ENCODE assay signal across 9 cellular contexts in the genomic region with DNA sequence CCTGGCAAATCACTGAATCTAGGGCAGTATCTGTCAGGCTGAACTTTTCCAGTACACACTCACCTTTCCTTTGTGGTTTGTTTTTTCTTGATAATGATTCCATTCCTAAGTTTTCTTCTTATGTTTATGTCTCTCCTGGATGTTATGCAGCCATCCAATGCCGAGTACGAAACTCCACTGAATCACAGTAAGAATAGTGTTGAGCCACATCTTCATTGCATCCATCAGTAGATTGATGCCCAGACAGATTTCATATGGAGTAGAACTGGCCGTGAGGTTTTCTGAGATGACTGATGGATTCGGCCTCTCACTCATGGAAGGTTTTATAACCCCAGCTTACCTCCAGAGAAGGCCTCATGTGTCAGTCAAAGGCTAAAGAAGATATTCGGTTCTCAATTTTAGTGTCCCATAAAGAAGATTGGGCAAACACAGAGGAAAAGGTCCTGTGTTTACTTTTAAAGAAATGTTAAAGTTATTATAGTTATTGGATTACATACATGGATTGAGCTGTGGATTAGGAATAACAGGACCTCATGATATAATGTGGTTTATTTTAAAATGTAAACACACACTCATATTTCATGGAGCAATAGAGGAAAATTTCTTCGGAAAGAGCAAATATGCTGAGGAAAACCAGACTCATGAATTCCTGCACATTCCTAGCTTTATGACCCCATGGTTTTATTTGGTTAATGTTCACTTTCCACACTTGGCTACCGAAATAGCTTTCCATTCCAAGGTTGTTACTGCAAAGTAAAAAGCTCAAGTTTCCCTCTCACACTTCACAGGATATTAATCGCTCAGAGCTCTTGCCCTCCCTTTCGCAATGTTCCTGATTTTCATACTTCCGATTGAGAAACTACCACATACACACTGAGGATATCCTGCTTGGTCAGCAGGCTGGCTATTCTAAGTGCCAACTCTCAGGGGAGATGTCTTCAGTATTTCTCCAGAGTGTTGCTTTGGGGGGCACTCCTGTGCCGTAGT.
A peak's percentile ranks its signal among the peaks of the same experiment; 100 is the strongest.
DNase-seq lines count a peak whose midpoint lies in the region; ATAC-seq and TF ChIP-seq lines count a peak whose summit lies in the region.
"Had no signal": no experiment of that assay in that cellular context is flagged by ENCODE, and none has a peak within 500 bp of the region (broad histone marks: within the 10 kb centered on the region; RNA-seq: fewer than 3 reads in every experiment).

No MANE protein-coding gene starts in this region.

- TF ChIP-seq CTCF in gastroesophageal sphincter (IDR thresholded peaks at IDR 0.05) (no peak), psoas muscle (IDR thresholded peaks at IDR 0.05) (no peak)

- H3K9me3 Mint-ChIP-seq in activated T-helper 2 cell treated with anti-CD3 and anti-CD28 coated beads, Interferon-gamma antibody, Interleukin-2, Interleukin-4, amounts not matched to agents 10 μg/mL and 5 μg/mL and 100 μg/mL, durations not matched to agents 14 hours and 24 hours and 36 hours = no peaks in the 10 kb centered on the region

- no peaks in the 10 kb centered on the region for H3K36me3 Mint-ChIP-seq in activated T-helper 2 cell treated with anti-CD3 and anti-CD28 coated beads, Interferon-gamma antibody, Interleukin-2, Interleukin-4, amounts not matched to agents 10 μg/mL and 5 μg/mL and 100 μg/mL, durations not matched to agents 14 hours and 24 hours and 36 hours (ENCODE audit: low read depth)

- H3K36me3 ChIP-seq in gastroesophageal sphincter (no peaks in the 10 kb centered on the region), psoas muscle (ENCODE audit: insufficient read depth in 1 of 2, low read depth in 1 of 2) (no peaks in the 10 kb centered on the region)

- H3K27ac Mint-ChIP-seq in activated T-helper 2 cell treated with anti-CD3 and anti-CD28 coated beads, Interferon-gamma antibody, Interleukin-2, Interleukin-4, amounts not matched to agents 10 μg/mL and 5 μg/mL and 100 μg/mL, durations not matched to agents 14 hours and 24 hours and 36 hours = no peak overlapping the region

- H3K4me3 ChIP-seq in gastroesophageal sphincter (no peak overlapping the region), psoas muscle (no peak overlapping the region)

- intact Hi-C loops in psoas muscle (cut with DNase I) = loop anchor here (5.0 kb wide), 1 partner anchor 150 kb away; the partner anchor contains the start of gene IL6 (in 2 of the 2)
- intact Hi-C loops in activated T-helper 2 cell treated with anti-CD3 and anti-CD28 coated beads, Interferon-gamma antibody, Interleukin-2, Interleukin-4, amounts not matched to agents 10 μg/mL and 5 μg/mL and 100 μg/mL, durations not matched to agents 14 hours and 24 hours and 36 hours (cut with micrococcal nuclease) = no loop called here

- H3K27ac ChIP-seq in gastroesophageal sphincter = peak overlapping the region; percentile 64 to 79 (median 74)
- peak overlapping the region; percentile 58 for H3K27ac ChIP-seq in psoas muscle

- H3K4me1 Mint-ChIP-seq in activated T-helper 2 cell treated with anti-CD3 and anti-CD28 coated beads, Interferon-gamma antibody, Interleukin-2, Interleukin-4, amounts not matched to agents 10 μg/mL and 5 μg/mL and 100 μg/mL, durations not matched to agents 14 hours and 24 hours and 36 hours (ENCODE audit: low read depth) = peaks cover 5% of the 10 kb centered on the region

- DNase-seq in Caki2 (ENCODE audit: low read depth) (peak; percentile 91), psoas muscle (peak in 1 of 2 donors; percentile 28)
- no peak for DNase-seq in activated T-helper 2 cell treated with anti-CD3 and anti-CD28 coated beads, Interferon-gamma antibody, Interleukin-2, Interleukin-4, amounts not matched to agents 10 μg/mL and 5 μg/mL and 100 μg/mL, durations not matched to agents 14 hours and 24 hours and 36 hours (ENCODE audit: low spot score)
- DNase-seq in activated effector memory CD4-positive, alpha-beta T cell treated with anti-CD3 and anti-CD28 coated beads, Interleukin-2, amount 50 U/mL, for 16 hours = no peak
- DNase-seq: activated CD4-positive, alpha-beta T cell treated with anti-CD3 and anti-CD28 coated beads for 4 hours had no signal

- no peaks in the 10 kb centered on the region for H3K9me3 ChIP-seq in gastroesophageal sphincter
- H3K9me3 ChIP-seq in psoas muscle = no peaks in the 10 kb centered on the region

- TF ChIP-seq EP300 in gastroesophageal sphincter (IDR thresholded peaks at IDR 0.05) = no peak

- no peaks in the 10 kb centered on the region for H3K27me3 ChIP-seq in gastroesophageal sphincter
- no peaks in the 10 kb centered on the region for H3K27me3 ChIP-seq in psoas muscle (ENCODE audit: insufficient read depth in 3 of 3, low read length in 2 of 3)

- WGBS in gastroesophageal sphincter (ENCODE audit: low coverage in 1 of 2), 2 donors = 33 to 46% methylated on average over 8 to 11 of the region's 11 CpGs
- WGBS in psoas muscle, 3 donors = 36 to 37% (median 37%) methylated on average over 11 of the region's 11 CpGs

- TF ChIP-seq POLR2A in gastroesophageal sphincter (IDR thresholded peaks at IDR 0.05) = no peak

- H3K4me1 ChIP-seq in gastroesophageal sphincter = peaks cover 5 to 22% (median 11%) of the 10 kb centered on the region in 3 donors
- peaks cover 21% of the 10 kb centered on the region for H3K4me1 ChIP-seq in psoas muscle

- in situ Hi-C loops in Caki2 (cut with HindIII; ENCODE audit: low pct_unique_long_range_greater_than_20kb, low sequenced_read_pairs) = no loop called here

- H3K27me3 Mint-ChIP-seq in activated T-helper 2 cell treated with anti-CD3 and anti-CD28 coated beads, Interferon-gamma antibody, Interleukin-2, Interleukin-4, amounts not matched to agents 10 μg/mL and 5 μg/mL and 100 μg/mL, durations not matched to agents 14 hours and 24 hours and 36 hours (ENCODE audit: low read depth) = peaks cover 49% of the 10 kb centered on the region

- no peak overlapping the region for H3K4me3 Mint-ChIP-seq in activated T-helper 2 cell treated with anti-CD3 and anti-CD28 coated beads, Interferon-gamma antibody, Interleukin-2, Interleukin-4, amounts not matched to agents 10 μg/mL and 5 μg/mL and 100 μg/mL, durations not matched to agents 14 hours and 24 hours and 36 hours (ENCODE audit: low read depth)

- ATAC-seq in SK-N-SH treated with all-trans-retinoic acid at 6 μM for 48 hours (peak; percentile 80), gastroesophageal sphincter (peak; percentile 96), psoas muscle (peak; percentile 93 to 99 (median 96)), GM21526 (IDR thresholded peaks at IDR 0.05; ENCODE audit: low FRiP score, unreplicated experiment) (no peak)
- ATAC-seq in activated CD4-positive, CD25-positive, alpha-beta regulatory T cell treated with anti-CD3 and anti-CD28 coated beads, Interleukin-2, amount 50 U/mL, for 24 hours = no peak

TF ChIP-seq in SK-N-SH treated with all-trans-retinoic acid at 6 μM for 48 hours, 23 proteins besides CTCF, POLR2A, EP300 and RAD21:
- TF ChIP-seq TOX (CRISPR knock-in tag; IDR thresholded peaks at IDR 0.05; ENCODE audit: borderline replicate concordance) = peak; percentile 29; the same call in 1 of the 2 replicates
- TF ChIP-seq ZNF565 (CRISPR knock-in tag; conservative IDR thresholded peaks at IDR 0.05; ENCODE audit: low read depth) = no peak

Comparison
In these comparisons a context has a peak if more than half of its experiments do, and no peak if none do; other contexts are left out.
1. ATAC-seq: peak in SK-N-SH treated with all-trans-retinoic acid at 6 μM for 48 hours (single experiment), gastroesophageal sphincter (single experiment) and psoas muscle (4 of 4); none in GM21526 (single experiment) and activated CD4-positive, CD25-positive, alpha-beta regulatory T cell treated with anti-CD3 and anti-CD28 coated beads, Interleukin-2, amount 50 U/mL, for 24 hours (0 of 2).